1 cellular context compared by ENCODE assay signal in genomic region chr14:100417466-100417865, GRCh38.
TF ChIP-seq lines count a peak whose summit lies in the region.

No MANE protein-coding gene starts in this region.

TF ChIP-seq in HEK293, 187 proteins besides CTCF, POLR2A, EP300 and RAD21 (continued from another document):
- no peak for TF ChIP-seq MZF1 (tag by site-specific recombination; IDR thresholded peaks at IDR 0.05; ENCODE audit: borderline replicate concordance)
- TF ChIP-seq SP2 (tag by site-specific recombination; IDR thresholded peaks at IDR 0.05) = no peak
- TF ChIP-seq ZNF501 (tag by site-specific recombination; IDR thresholded peaks at IDR 0.05) = no peak
- no peak for TF ChIP-seq ZNF747 (tag by site-specific recombination; IDR thresholded peaks at IDR 0.05)
- TF ChIP-seq BCL11B (tag by site-specific recombination; IDR thresholded peaks at IDR 0.05; ENCODE audit: low read depth) = no peak
- 0 out of 2 replicates have a peak, but pooled peaks have one; percentile 33 for TF ChIP-seq ZBTB17 (tag by site-specific recombination; IDR thresholded peaks at IDR 0.05)
- TF ChIP-seq MEIS1 (CRISPR knock-in tag; IDR thresholded peaks at IDR 0.05; ENCODE audit: borderline replicate concordance) = no peak
- TF ChIP-seq ZNF600 (tag by site-specific recombination; IDR thresholded peaks at IDR 0.05) = peak; percentile 95
- no peak for TF ChIP-seq ZNF791 (tag by site-specific recombination; IDR thresholded peaks at IDR 0.05)
- TF ChIP-seq KLF7 (tag by site-specific recombination; IDR thresholded peaks at IDR 0.05; ENCODE audit: borderline replicate concordance) = no peak
- TF ChIP-seq FEZF1 (tag by site-specific recombination; IDR thresholded peaks at IDR 0.05) = no peak
- TF ChIP-seq ZNF548 (tag by site-specific recombination; IDR thresholded peaks at IDR 0.05) = no peak
- TF ChIP-seq GLI2 (tag by site-specific recombination; IDR thresholded peaks at IDR 0.05; ENCODE audit: borderline replicate concordance, low read depth) = no peak
- TF ChIP-seq ZSCAN23 (tag by site-specific recombination; IDR thresholded peaks at IDR 0.05) = no peak
- no peak for TF ChIP-seq ZNF830 (tag by site-specific recombination; IDR thresholded peaks at IDR 0.05; ENCODE audit: low read depth)
- TF ChIP-seq PRDM4 (tag by site-specific recombination; IDR thresholded peaks at IDR 0.05) = no peak
- TF ChIP-seq, protein P1, sequence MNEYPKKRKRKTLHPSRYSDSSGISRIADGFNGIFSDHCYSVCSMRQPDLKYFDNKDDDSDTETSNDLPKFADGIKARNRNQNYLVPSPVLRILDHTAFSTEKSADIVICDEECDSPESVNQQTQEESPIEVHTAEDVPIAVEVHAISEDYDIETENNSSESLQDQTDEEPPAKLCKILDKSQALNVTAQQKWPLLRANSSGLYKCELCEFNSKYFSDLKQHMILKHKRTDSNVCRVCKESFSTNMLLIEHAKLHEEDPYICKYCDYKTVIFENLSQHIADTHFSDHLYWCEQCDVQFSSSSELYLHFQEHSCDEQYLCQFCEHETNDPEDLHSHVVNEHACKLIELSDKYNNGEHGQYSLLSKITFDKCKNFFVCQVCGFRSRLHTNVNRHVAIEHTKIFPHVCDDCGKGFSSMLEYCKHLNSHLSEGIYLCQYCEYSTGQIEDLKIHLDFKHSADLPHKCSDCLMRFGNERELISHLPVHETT (tag by site-specific recombination; IDR thresholded peaks at IDR 0.05) = no peak
- TF ChIP-seq ZNF155 (tag by site-specific recombination; IDR thresholded peaks at IDR 0.05) = no peak
- no peak for TF ChIP-seq ZNF677 (tag by site-specific recombination; IDR thresholded peaks at IDR 0.05)
- no peak for TF ChIP-seq KLF1 (tag by site-specific recombination; IDR thresholded peaks at IDR 0.05)
- TF ChIP-seq EGR2 (tag by site-specific recombination; IDR thresholded peaks at IDR 0.05; ENCODE audit: low read depth) = no peak
- no peak for TF ChIP-seq ZNF341 (tag by site-specific recombination; IDR thresholded peaks at IDR 0.05; ENCODE audit: low read depth)
- TF ChIP-seq ZNF121 (tag by site-specific recombination; IDR thresholded peaks at IDR 0.05) = no peak
TF ChIP-seq in HEK293: peak in this region for 6.
